Comparison of ENCODE assay signal across 19 cellular contexts in genomic region chr9:130731355-130731754, GRCh38. TPM values are rescaled to one million over a fixed set of nuclear protein-coding genes. Genes with fewer than 3 reads are reported as not detected.
DNase-seq lines count a peak whose midpoint lies in the region; ATAC-seq and TF ChIP-seq lines count a peak whose summit lies in the region.
"Had no signal": no experiment of that assay in that cellular context is flagged by ENCODE, and none has a peak within 500 bp of the region (broad histone marks: within the 10 kb centered on the region; RNA-seq: fewer than 3 reads in every experiment).

No MANE protein-coding gene starts in this region.

- intact Hi-C loops in left colon (cut with DNase I, micrococcal nuclease) = no loop called here

- DNase-seq in COLO668 (lab: John Stamatoyannopoulos, UW; ENCODE audit: unreplicated experiment) = peak; percentile 18
- DNase-seq in NCI-H1105 treated with DMSO at 0.1 percent for 48 hours (lab: John Stamatoyannopoulos, UW) = peak; percentile 22
- DNase-seq in NCI-H748 (lab: John Stamatoyannopoulos, UW; ENCODE audit: unreplicated experiment) = peak; percentile 89
- no peak for DNase-seq in left colon
- DNase-seq in coronary artery (ENCODE audit: low spot score) = no peak
- DNase-seq in activated effector memory CD4-positive, alpha-beta T cell treated with anti-CD3 and anti-CD28 coated beads, Interleukin-2, amount 50 U/mL, for 16 hours = no peak
- DNase-seq in OCI-M2 (lab: John Stamatoyannopoulos, UW; ENCODE audit: unreplicated experiment) = no peak
- no peak for DNase-seq in NCI-H226
- DNase-seq: activated CD4-positive, alpha-beta T cell treated with anti-CD3 and anti-CD28 coated beads, Interleukin-2, amount 10 ng/mL, durations not matched to agents 7 days and 5 days; activated naive CD8-positive, alpha-beta T cell treated with anti-CD3 and anti-CD28 coated beads, Interleukin-2, amount 50 U/mL, for 24 hours; activated T-cell treated with anti-CD3 and anti-CD28 coated beads, Interleukin-2, amount 50 U/mL, for 1 hour; effector memory CD4-positive, alpha-beta T cell; gastrocnemius medialis; GOT3; stimulated activated CD4-positive, alpha-beta T cell treated with anti-CD3 and anti-CD28 coated beads, Interleukin-2, amount 100 ng/mL, for 48 hours; T-helper 9 cell; trophoblast cell had no signal

- peak; percentile 80 for ATAC-seq in left colon
- ATAC-seq: activated naive CD8-positive, alpha-beta T cell treated with anti-CD3 and anti-CD28 coated beads, Interleukin-2, amount 50 U/mL, for 24 hours; gastrocnemius medialis; sciatic nerve had no signal

- no peak for TF ChIP-seq CTCF in coronary artery (IDR thresholded peaks at IDR 0.05)

- H3K4me3 ChIP-seq in coronary artery = no peak overlapping the region
- H3K4me3 ChIP-seq: cardiac muscle cell, gastrocnemius medialis had no signal

- H3K27ac ChIP-seq in coronary artery = no peak overlapping the region
- H3K27ac ChIP-seq: cardiac muscle cell, gastrocnemius medialis had no signal

RNA-seq across cellular contexts. Expression of gene EXOSC2, which starts 37.8 kb away (rescaled TPM):
- 10 to 100 TPM; 13.2 to 19.7 TPM for total RNA-seq in left colon

Comparison
In these comparisons a context has a peak if more than half of its experiments do, and no peak if none do; other contexts are left out.
1. DNase-seq: peak in COLO668 (single experiment), NCI-H1105 treated with DMSO at 0.1 percent for 48 hours (single experiment) and NCI-H748 (single experiment); none in left colon (0 of 2), coronary artery (single experiment), activated effector memory CD4-positive, alpha-beta T cell treated with anti-CD3 and anti-CD28 coated beads, Interleukin-2, amount 50 U/mL, for 16 hours (single experiment), OCI-M2 (single experiment) and NCI-H226 (single experiment).